ENCODE assay signal across 17 cellular contexts in genomic region chr4:170423137-170423536, GRCh38.
A peak's percentile ranks its signal among the peaks of the same experiment; 100 is the strongest.
DNase-seq lines count a peak whose midpoint lies in the region; ATAC-seq and TF ChIP-seq lines count a peak whose summit lies in the region.
"Had no signal": no experiment of that assay in that cellular context is flagged by ENCODE, and none has a peak within 500 bp of the region (broad histone marks: within the 10 kb centered on the region; RNA-seq: fewer than 3 reads in every experiment).

No MANE protein-coding gene starts in this region.

- H3K4me3 ChIP-seq in vagina (no peak overlapping the region), mucosa of descending colon (no peak overlapping the region)
- H3K4me3 ChIP-seq: sigmoid colon had no signal

- no peaks in the 10 kb centered on the region for H3K36me3 Mint-ChIP-seq in stimulated activated effector memory CD8-positive, alpha-beta T cell treated with anti-CD3 and anti-CD28 coated beads, Interleukin-12 subunit alpha, Interleukin-12 subunit beta, amount 100 ng/mL, for 72 hours

- H3K36me3 ChIP-seq in vagina (no peaks in the 10 kb centered on the region), mucosa of descending colon (ENCODE audit: low read depth) (no peaks in the 10 kb centered on the region)
- H3K36me3 ChIP-seq: sigmoid colon had no signal

- DNase-seq in EH (ENCODE audit: low read depth) = peak; percentile 44
- peak; percentile 13 for DNase-seq in LHCN-M2 (ENCODE audit: low read depth)
- peak; percentile 10 for DNase-seq in astrocyte of the hippocampus (ENCODE audit: low read depth, low spot score)
- DNase-seq in foreskin keratinocyte = peak; percentile 38 to 61
- no peak for DNase-seq in stimulated activated effector memory CD8-positive, alpha-beta T cell treated with anti-CD3 and anti-CD28 coated beads, Interleukin-12 subunit alpha, Interleukin-12 subunit beta, amount 100 ng/mL, for 72 hours (ENCODE audit: low spot score in 2 of 2)
- DNase-seq in DMS114 treated with DMSO at 0.1 percent for 48 hours (lab: John Stamatoyannopoulos, UW; ENCODE audit: unreplicated experiment) = no peak
- DNase-seq in vagina (ENCODE audit: extremely low spot score in 2 of 2) = no peak
- no peak for DNase-seq in mucosa of descending colon
- DNase-seq: activated CD4-positive, alpha-beta T cell treated with anti-CD3 and anti-CD28 coated beads for 36 hours; activated gamma-delta T cell treated with Interleukin-2 at 50 U/mL for 16 hours; aorta; Caco-2; glutamatergic neuron; NCI-H1436 treated with DMSO at 0.1 percent for 48 hours; NCI-H2171; sigmoid colon had no signal

- no peak overlapping the region for H3K27ac Mint-ChIP-seq in stimulated activated effector memory CD8-positive, alpha-beta T cell treated with anti-CD3 and anti-CD28 coated beads, Interleukin-12 subunit alpha, Interleukin-12 subunit beta, amount 100 ng/mL, for 72 hours
- H3K27ac Mint-ChIP-seq: activated CD4-positive, alpha-beta T cell treated with anti-CD3 and anti-CD28 coated beads for 36 hours; dendritic cell treated with granulocyte-macrophage colony-stimulating factor and Interleukin-4, amounts not matched to agents 40 ng/mL and 50 ng/mL, for 4 days had no signal

- H3K27ac ChIP-seq in foreskin keratinocyte = no peak overlapping the region
- H3K27ac ChIP-seq in vagina = no peak overlapping the region
- H3K27ac ChIP-seq: sigmoid colon had no signal

- H3K27me3 ChIP-seq in foreskin keratinocyte (no peaks in the 10 kb centered on the region), vagina (no peaks in the 10 kb centered on the region)
- H3K27me3 ChIP-seq: sigmoid colon had no signal

- H3K4me1 ChIP-seq in foreskin keratinocyte = no peaks in the 10 kb centered on the region
- H3K4me1 ChIP-seq in vagina = no peaks in the 10 kb centered on the region
- H3K4me1 ChIP-seq in mucosa of descending colon (ENCODE audit: low read depth) = no peaks in the 10 kb centered on the region
- H3K4me1 ChIP-seq: Caco-2, sigmoid colon had no signal

- intact Hi-C loops in vagina (cut with DNase I) (no loop called here), mucosa of descending colon (cut with DNase I, micrococcal nuclease) (no loop called here)

- H3K9me3 ChIP-seq in vagina = no peaks in the 10 kb centered on the region
- H3K9me3 ChIP-seq in mucosa of descending colon = no peaks in the 10 kb centered on the region
- H3K9me3 ChIP-seq: Caco-2 had no signal

- no peak overlapping the region for H3K4me3 Mint-ChIP-seq in stimulated activated effector memory CD8-positive, alpha-beta T cell treated with anti-CD3 and anti-CD28 coated beads, Interleukin-12 subunit alpha, Interleukin-12 subunit beta, amount 100 ng/mL, for 72 hours
- H3K4me3 Mint-ChIP-seq: activated CD4-positive, alpha-beta T cell treated with anti-CD3 and anti-CD28 coated beads for 36 hours; dendritic cell treated with granulocyte-macrophage colony-stimulating factor and Interleukin-4, amounts not matched to agents 40 ng/mL and 50 ng/mL, for 4 days had no signal

- TF ChIP-seq POLR2A in vagina (IDR thresholded peaks at IDR 0.05) = no peak

- no peaks in the 10 kb centered on the region for H3K9me3 Mint-ChIP-seq in stimulated activated effector memory CD8-positive, alpha-beta T cell treated with anti-CD3 and anti-CD28 coated beads, Interleukin-12 subunit alpha, Interleukin-12 subunit beta, amount 100 ng/mL, for 72 hours

- ATAC-seq in foreskin keratinocyte (no peak), mucosa of descending colon (no peak)
- ATAC-seq in stimulated activated effector memory CD8-positive, alpha-beta T cell treated with anti-CD3 and anti-CD28 coated beads, Interleukin-12 subunit alpha, Interleukin-12 subunit beta, amount 100 ng/mL, for 72 hours = no peak
- ATAC-seq: activated CD4-positive, alpha-beta T cell treated with anti-CD3 and anti-CD28 coated beads for 36 hours had no signal

- TF ChIP-seq CTCF in foreskin keratinocyte (conservative IDR thresholded peaks at IDR 0.05) (no peak), vagina (IDR thresholded peaks at IDR 0.05) (no peak), mucosa of descending colon (IDR thresholded peaks at IDR 0.05) (no peak)

- no peaks in the 10 kb centered on the region for H3K4me1 Mint-ChIP-seq in stimulated activated effector memory CD8-positive, alpha-beta T cell treated with anti-CD3 and anti-CD28 coated beads, Interleukin-12 subunit alpha, Interleukin-12 subunit beta, amount 100 ng/mL, for 72 hours
- H3K4me1 Mint-ChIP-seq: activated CD4-positive, alpha-beta T cell treated with anti-CD3 and anti-CD28 coated beads for 36 hours had no signal

Comparison
In these comparisons a context has a peak if more than half of its experiments do, and no peak if none do; other contexts are left out.
1. DNase-seq: peak in EH (single experiment), LHCN-M2 (single experiment), astrocyte of the hippocampus (single experiment) and foreskin keratinocyte (2 of 2); none in stimulated activated effector memory CD8-positive, alpha-beta T cell treated with anti-CD3 and anti-CD28 coated beads, Interleukin-12 subunit alpha, Interleukin-12 subunit beta, amount 100 ng/mL, for 72 hours (0 of 2), DMS114 treated with DMSO at 0.1 percent for 48 hours (single experiment), vagina (0 of 2) and mucosa of descending colon (0 of 3).